8 cellular contexts compared by ENCODE assay signal in genomic region chr16:50210266-50211038, GRCh38. TPM values are rescaled to one million over a fixed set of nuclear protein-coding genes. Genes with fewer than 3 reads are reported as not detected.
DNase-seq lines count a peak whose midpoint lies in the region; ATAC-seq and TF ChIP-seq lines count a peak whose summit lies in the region.

No MANE protein-coding gene starts in this region.

- TF ChIP-seq POLR2A in lower leg skin (IDR thresholded peaks at IDR 0.05) = no peak

- H3K4me3 ChIP-seq in AG09309 (ENCODE audit: control insufficient read depth, low read depth, low read length) = no peak overlapping the region
- H3K4me3 ChIP-seq in lower leg skin (ENCODE audit: low read depth, poor library complexity, severe bottlenecking) = no peak overlapping the region

- WGBS in lower leg skin, 2 donors = 48 to 64% methylated on average over 5 of the region's 5 CpGs

- intact Hi-C loops in lower leg skin (cut with DNase I; ENCODE audit: low total_unique reads) = loop anchor here (5.0 kb wide), 1 partner anchor 183 kb away; the partner anchor contains the start of gene CNEP1R1

- peak; percentile 87 for TF ChIP-seq CTCF in AG09309 (IDR thresholded peaks at IDR 0.05; ENCODE audit: control insufficient read depth, insufficient read depth, low read depth, low read length, missing control alignments)
- no peak for TF ChIP-seq CTCF in lower leg skin (IDR thresholded peaks at IDR 0.05)

- ATAC-seq in GM18858 (IDR thresholded peaks at IDR 0.05; ENCODE audit: unreplicated experiment) = peak; percentile 57
- ATAC-seq in HG03097 (IDR thresholded peaks at IDR 0.05; ENCODE audit: low FRiP score, unreplicated experiment) = peak; percentile 77

- DNase-seq in AG09309 (ENCODE audit: low read depth) (peak; percentile 92), NCI-H345 treated with DMSO at 0.1 percent for 48 hours (lab: John Stamatoyannopoulos, UW; ENCODE audit: unreplicated experiment) (peak; percentile 22), dermis blood vessel endothelial cell (peak; percentile 90), lower leg skin (ENCODE audit: low spot score in 2 of 2) (peak; percentile 51 to 91)
- peak; percentile 60 for DNase-seq in activated CD4-positive, alpha-beta T cell treated with anti-CD3 and anti-CD28 coated beads, Interleukin-2, amount 50 U/mL, for 1 hour
- DNase-seq in stimulated activated CD4-positive, alpha-beta T cell treated with anti-CD3 and anti-CD28 coated beads, TNF-alpha, amount 100 ng/mL, for 24 hours (ENCODE audit: low read depth in 3 of 3) = peak; percentile 21 to 51 (median 30)

RNA-seq across cellular contexts. Expression of gene ADCY7, which starts 55.9 kb away (rescaled TPM):
- total RNA-seq in dermis blood vessel endothelial cell = 4.4 and 5.1 TPM in 2 replicates
- total RNA-seq in lower leg skin = 10 to 100 TPM; 14.0 to 28.2 (median 21.0) TPM

RNA-seq across cellular contexts. Expression of gene TENT4B, which starts 57.3 kb away (rescaled TPM):
- 11.9 and 13.1 TPM in 2 replicates for total RNA-seq in dermis blood vessel endothelial cell
- 10 to 100 TPM in 3 of 4 donors, 1 to 10 TPM in 1; 9.1 to 14.7 (median 12.6) TPM for total RNA-seq in lower leg skin

Comparison
In these comparisons a context has a peak if more than half of its experiments do, and no peak if none do; other contexts are left out.
1. DNase-seq: peak in every context shown above with its lines; median percentile 92 in AG09309; 90 in dermis blood vessel endothelial cell; 71 in lower leg skin; 60 in activated CD4-positive, alpha-beta T cell treated with anti-CD3 and anti-CD28 coated beads, Interleukin-2, amount 50 U/mL, for 1 hour; 30 in stimulated activated CD4-positive, alpha-beta T cell treated with anti-CD3 and anti-CD28 coated beads, TNF-alpha, amount 100 ng/mL, for 24 hours; 22 in NCI-H345 treated with DMSO at 0.1 percent for 48 hours.